In genomic region chr12:47783024-47783755, GRCh38 we compare ENCODE assay signal across 8 cellular contexts. TPM values are rescaled to one million over a fixed set of nuclear protein-coding genes. Genes with fewer than 3 reads are reported as not detected.
DNase-seq lines count a peak whose midpoint lies in the region; TF ChIP-seq lines count a peak whose summit lies in the region.
"Had no signal": no experiment of that assay in that cellular context is flagged by ENCODE, and none has a peak within 500 bp of the region (broad histone marks: within the 10 kb centered on the region; RNA-seq: fewer than 3 reads in every experiment).

No MANE protein-coding gene starts in this region.

- no peak overlapping the region for H3K4me3 Mint-ChIP-seq in activated naive CD4-positive, alpha-beta T cell treated with anti-CD3 and anti-CD28 coated beads for 36 hours
- H3K4me3 Mint-ChIP-seq in chondrocyte (ENCODE audit: unreplicated experiment), result no peak overlapping the region

- H3K27me3 Mint-ChIP-seq in activated naive CD4-positive, alpha-beta T cell treated with anti-CD3 and anti-CD28 coated beads for 36 hours (ENCODE audit: low read depth), result no peaks in the 10 kb centered on the region
- H3K27me3 Mint-ChIP-seq in chondrocyte (ENCODE audit: low read depth), result no peaks in the 10 kb centered on the region

- H3K36me3 Mint-ChIP-seq in activated naive CD4-positive, alpha-beta T cell treated with anti-CD3 and anti-CD28 coated beads for 36 hours (ENCODE audit: low read depth), result peaks cover 28% of the 10 kb centered on the region
- peaks cover 29% of the 10 kb centered on the region for H3K36me3 Mint-ChIP-seq in chondrocyte (ENCODE audit: low read depth)

- peaks cover 38% of the 10 kb centered on the region for H3K4me1 Mint-ChIP-seq in activated naive CD4-positive, alpha-beta T cell treated with anti-CD3 and anti-CD28 coated beads for 36 hours (ENCODE audit: low read depth)
- peaks cover 5% of the 10 kb centered on the region for H3K4me1 Mint-ChIP-seq in chondrocyte (ENCODE audit: low read depth)

- intact Hi-C loops in activated naive CD4-positive, alpha-beta T cell treated with anti-CD3 and anti-CD28 coated beads for 36 hours (cut with micrococcal nuclease), result no loop called here

- peak overlapping the region; percentile 50 for H3K27ac Mint-ChIP-seq in activated naive CD4-positive, alpha-beta T cell treated with anti-CD3 and anti-CD28 coated beads for 36 hours
- peak overlapping the region; percentile 17 for H3K27ac Mint-ChIP-seq in chondrocyte (ENCODE audit: unreplicated experiment)

- H3K9me3 Mint-ChIP-seq in activated naive CD4-positive, alpha-beta T cell treated with anti-CD3 and anti-CD28 coated beads for 36 hours, result no peaks in the 10 kb centered on the region
- no peaks in the 10 kb centered on the region for H3K9me3 Mint-ChIP-seq in chondrocyte (ENCODE audit: low read depth)

- CTCF ChIA-PET in activated naive CD4-positive, alpha-beta T cell treated with anti-CD3 and anti-CD28 coated beads for 36 hours (lab: Charles Lee), result interaction anchor here (0.8 to 20.0 kb wide), 3 partner anchors 19 to 55 kb away, joined by 3 to 728 read pairs (median 5); no protein-coding TSS in a partner anchor

- TF ChIP-seq CTCF in chondrocyte (IDR thresholded peaks at IDR 0.05), result no peak

- no peak for DNase-seq in activated naive CD4-positive, alpha-beta T cell treated with anti-CD3 and anti-CD28 coated beads for 36 hours
- no peak for DNase-seq in activated naive CD4-positive, alpha-beta T cell treated with Interleukin-2 at 50 U/mL for 16 hours
- DNase-seq in chondrocyte (ENCODE audit: low spot score) (no peak), superior temporal gyrus (ENCODE audit: extremely low spot score) (peak; percentile 6), NCI-H1930 (lab: John Stamatoyannopoulos, UW) (no peak), glomerular visceral epithelial cell (ENCODE audit: extremely low spot score) (no peak)
- DNase-seq: NCI-H2081 treated with DMSO at 0.1 percent for 48 hours; stimulated activated CD4-positive, alpha-beta T cell treated with anti-CD3 and anti-CD28 coated beads, Interleukin-12 subunit alpha, Interleukin-12 subunit beta, amount 100 ng/mL, for 4 hours had no signal

RNA-seq across cellular contexts. Expression of gene SLC48A1, which starts 10.2 kb away (rescaled TPM):
- 10 to 100 TPM; 16.6 to 21.0 TPM for total RNA-seq in activated naive CD4-positive, alpha-beta T cell treated with anti-CD3 and anti-CD28 coated beads for 36 hours
- 11.4 to 18.4 TPM (median 11.5 TPM) in 3 replicates for total RNA-seq in chondrocyte

RNA-seq across cellular contexts. Expression of gene RAPGEF3, which starts 24.5 kb away (rescaled TPM):
- 1 to 10 TPM; 1.5 to 1.6 TPM for total RNA-seq in activated naive CD4-positive, alpha-beta T cell treated with anti-CD3 and anti-CD28 coated beads for 36 hours
- 1.3 to 1.8 TPM (median 1.3 TPM) in 3 replicates for total RNA-seq in chondrocyte

RNA-seq across cellular contexts. Expression of gene HDAC7, which starts 36.5 kb away (rescaled TPM):
- 100 to 1,000 TPM; 272 to 289 TPM for total RNA-seq in activated naive CD4-positive, alpha-beta T cell treated with anti-CD3 and anti-CD28 coated beads for 36 hours
- total RNA-seq in chondrocyte, result 79.1 to 93.2 TPM (median 89.6 TPM) in 3 replicates

RNA-seq across cellular contexts. Expression of gene ENDOU, which starts 57.9 kb away (rescaled TPM):
- under 1 TPM in 1 of 2 experiments, not detected in 1; 0.15 TPM for total RNA-seq in activated naive CD4-positive, alpha-beta T cell treated with anti-CD3 and anti-CD28 coated beads for 36 hours
- not detected in 3 replicates for total RNA-seq in chondrocyte
